ENCODE assay signal across 8 cellular contexts in the genomic region with DNA sequence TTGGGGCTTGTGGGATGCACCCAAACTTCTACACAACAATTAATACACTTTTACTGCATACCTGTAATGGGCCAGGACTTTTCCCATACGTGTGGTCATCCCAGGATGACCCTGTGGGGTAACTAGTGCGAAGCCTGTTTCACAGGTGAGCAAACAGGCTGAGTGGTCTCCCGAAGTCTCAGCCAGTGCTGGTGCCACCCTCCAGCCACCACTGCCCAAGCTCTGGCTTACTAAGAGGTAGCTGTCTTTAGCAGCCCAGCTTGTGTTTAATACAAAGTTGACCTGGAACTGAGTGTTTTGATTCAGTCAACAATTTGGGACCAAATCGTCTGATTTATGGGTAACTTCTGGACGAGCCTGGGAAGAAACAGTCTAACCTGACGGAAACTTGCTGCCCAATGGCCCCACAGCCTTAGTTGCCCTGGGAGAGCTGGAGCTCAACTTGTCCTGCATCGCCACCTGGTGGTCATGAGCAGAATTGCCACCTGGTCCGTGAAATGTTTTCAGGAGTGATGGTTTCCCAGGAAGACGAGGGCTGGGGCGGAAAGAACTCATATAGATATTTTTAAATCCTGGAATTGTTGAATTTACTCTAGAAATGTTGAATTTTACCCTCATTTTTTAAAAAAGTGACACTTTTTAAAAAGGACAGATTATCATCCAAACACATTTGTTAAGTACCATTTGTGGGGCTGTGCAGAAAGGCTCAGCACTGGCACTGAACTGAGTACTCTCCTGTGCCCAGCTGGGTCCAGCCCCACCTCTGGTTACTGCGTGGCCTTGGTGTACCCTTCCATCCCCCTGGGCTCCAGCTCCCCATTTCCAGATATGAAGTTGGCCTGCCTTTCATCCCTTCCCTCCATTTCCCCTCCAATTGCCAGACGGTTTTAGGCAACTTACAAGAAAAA.
DNase-seq lines count a peak whose midpoint lies in the region; ATAC-seq and TF ChIP-seq lines count a peak whose summit lies in the region.

No MANE protein-coding gene starts in this region.

- H3K27me3 ChIP-seq in Caco-2 (replicated peaks; ENCODE audit: control insufficient read depth, insufficient read depth, low read length) = no peaks in the 10 kb centered on the region
- no peaks in the 10 kb centered on the region for H3K27me3 ChIP-seq in effector memory CD4-positive, alpha-beta T cell (replicated peaks; ENCODE audit: control insufficient read depth, insufficient read depth, low read length, poor library complexity, severe bottlenecking)

- no peak overlapping the region for H3K4me3 Mint-ChIP-seq in Caco-2 (ENCODE audit: unreplicated experiment)
- H3K4me3 Mint-ChIP-seq in activated CD4-positive, alpha-beta memory T cell treated with anti-CD3 and anti-CD28 coated beads, Interleukin-2, amount 10 ng/mL, durations not matched to agents 7 days and 5 days = no peak overlapping the region

- H3K9me3 Mint-ChIP-seq in Caco-2 (ENCODE audit: unreplicated experiment) = no peaks in the 10 kb centered on the region
- no peaks in the 10 kb centered on the region for H3K9me3 Mint-ChIP-seq in activated CD4-positive, alpha-beta memory T cell treated with anti-CD3 and anti-CD28 coated beads, Interleukin-2, amount 10 ng/mL, durations not matched to agents 7 days and 5 days

- no peaks in the 10 kb centered on the region for H3K9me3 ChIP-seq in Caco-2
- H3K9me3 ChIP-seq in effector memory CD4-positive, alpha-beta T cell (ENCODE audit: control insufficient read depth, low read length) = no peaks in the 10 kb centered on the region

- H3K36me3 ChIP-seq in Caco-2 (ENCODE audit: control insufficient read depth, insufficient read depth, low read length) = no peaks in the 10 kb centered on the region
- H3K36me3 ChIP-seq in effector memory CD4-positive, alpha-beta T cell (ENCODE audit: control insufficient read depth, insufficient read depth, low read length) = no peaks in the 10 kb centered on the region

- CTCF ChIA-PET in Caco-2 (lab: Charles Lee) = interaction anchor here (0.8 to 3.3 kb wide), 18 partner anchors 9 to 237 kb away, joined by 3 to 31 read pairs (median 5); no protein-coding TSS in a partner anchor
- CTCF ChIA-PET in activated CD4-positive, alpha-beta memory T cell treated with anti-CD3 and anti-CD28 coated beads, Interleukin-2, amount 10 ng/mL, durations not matched to agents 7 days and 5 days (lab: Charles Lee) = interaction anchor here (0.7 to 9.5 kb wide), 40 partner anchors 8 to 1144 kb away, joined by 3 to 212 read pairs (median 4); no protein-coding TSS in a partner anchor

- POLR2A ChIA-PET in Caco-2 (lab: Charles Lee) = interaction anchor here (0.5 kb wide), 1 partner anchor 171 kb away, joined by 5 read pairs; a partner anchor contains a TSS
- POLR2A ChIA-PET in activated CD4-positive, alpha-beta memory T cell treated with anti-CD3 and anti-CD28 coated beads, Interleukin-2, amount 10 ng/mL, durations not matched to agents 7 days and 5 days (lab: Charles Lee) = interaction anchor here (0.9 to 1.5 kb wide), 7 partner anchors 9 to 235 kb away, joined by 3 to 4 read pairs (median 3); no protein-coding TSS in a partner anchor

- peak overlapping the region; percentile 83 for H3K27ac Mint-ChIP-seq in Caco-2 (ENCODE audit: unreplicated experiment)
- no peak overlapping the region for H3K27ac Mint-ChIP-seq in activated CD4-positive, alpha-beta memory T cell treated with anti-CD3 and anti-CD28 coated beads, Interleukin-2, amount 10 ng/mL, durations not matched to agents 7 days and 5 days

- DNase-seq in Caco-2 (peak; percentile 84 to 89), HFF-Myc (ENCODE audit: extremely low read depth, low read depth) (peak; percentile 78), NCI-H748 treated with DMSO at 0.1 percent for 48 hours (lab: John Stamatoyannopoulos, UW) (peak; percentile 78), medulla oblongata (ENCODE audit: extremely low spot score) (peak; percentile 93)
- peak; percentile 81 for DNase-seq in activated CD4-positive, alpha-beta memory T cell treated with anti-CD3 and anti-CD28 coated beads, Interleukin-2, amount 10 ng/mL, durations not matched to agents 7 days and 5 days
- peak; percentile 54 to 69 (median 61) for DNase-seq in effector memory CD4-positive, alpha-beta T cell
- peak; percentile 50 for DNase-seq in stimulated activated CD8-positive, alpha-beta memory T cell treated with anti-CD3 and anti-CD28 coated beads, Interleukin-15, amount 100 ng/mL, for 24 hours (ENCODE audit: low read depth)

- H3K36me3 Mint-ChIP-seq in Caco-2 (ENCODE audit: insufficient read depth, unreplicated experiment) = no peaks in the 10 kb centered on the region
- no peaks in the 10 kb centered on the region for H3K36me3 Mint-ChIP-seq in activated CD4-positive, alpha-beta memory T cell treated with anti-CD3 and anti-CD28 coated beads, Interleukin-2, amount 10 ng/mL, durations not matched to agents 7 days and 5 days (ENCODE audit: low read depth)

- H3K4me3 ChIP-seq in Caco-2 (ENCODE audit: low read depth, low read length) (no peak overlapping the region), HFF-Myc (replicated peaks; ENCODE audit: low read depth, low read length) (no peak overlapping the region)
- no peak overlapping the region for H3K4me3 ChIP-seq in effector memory CD4-positive, alpha-beta T cell (ENCODE audit: insufficient read depth, low read depth, low read length, poor library complexity, severe bottlenecking)

- TF ChIP-seq CTCF in Caco-2 (IDR thresholded peaks at IDR 0.05; ENCODE audit: insufficient read depth in 1 of 2, low read depth in 1 of 2, low read length in 1 of 2, severe bottlenecking in 1 of 2, unreplicated experiment in 1 of 2) = peak; percentile 91 to 97
- TF ChIP-seq CTCF in HFF-Myc (IDR thresholded peaks at IDR 0.05; ENCODE audit: low read depth, low read length, missing control alignments) = peak; percentile 91

- H3K27me3 Mint-ChIP-seq in Caco-2 (ENCODE audit: insufficient read depth, unreplicated experiment) = no peaks in the 10 kb centered on the region
- H3K27me3 Mint-ChIP-seq in activated CD4-positive, alpha-beta memory T cell treated with anti-CD3 and anti-CD28 coated beads, Interleukin-2, amount 10 ng/mL, durations not matched to agents 7 days and 5 days = no peaks in the 10 kb centered on the region

- no peak overlapping the region for H3K27ac ChIP-seq in effector memory CD4-positive, alpha-beta T cell (ENCODE audit: insufficient read depth, low read length, poor library complexity, severe bottlenecking)

- ATAC-seq in HG02610 (IDR thresholded peaks at IDR 0.05; ENCODE audit: unreplicated experiment) = no peak

- intact Hi-C loops in Caco-2 (cut with micrococcal nuclease; ENCODE audit: unreplicated experiment) = loop anchor here (1.0 to 10.0 kb wide), 8 partner anchors 23 to 487 kb away; a partner anchor contains a TSS

- no TSS peak for BruUV-seq in Caco-2 (replicated peaks; lab: Mats Ljungman, UMichigan)

- peaks cover 39% of the 10 kb centered on the region for H3K4me1 Mint-ChIP-seq in Caco-2 (ENCODE audit: low read depth, unreplicated experiment)
- peaks cover 2% of the 10 kb centered on the region for H3K4me1 Mint-ChIP-seq in activated CD4-positive, alpha-beta memory T cell treated with anti-CD3 and anti-CD28 coated beads, Interleukin-2, amount 10 ng/mL, durations not matched to agents 7 days and 5 days

- peaks cover 36% of the 10 kb centered on the region for H3K4me1 ChIP-seq in Caco-2
- no peaks in the 10 kb centered on the region for H3K4me1 ChIP-seq in effector memory CD4-positive, alpha-beta T cell (ENCODE audit: control insufficient read depth, insufficient read depth, low read length, poor library complexity, severe bottlenecking)
